1 cellular context compared by ENCODE assay signal in genomic region chrX:1011632-1012283, GRCh38.
TF ChIP-seq lines count a peak whose summit lies in the region.

No MANE protein-coding gene starts in this region.

TF ChIP-seq in GM23338, 12 proteins besides CTCF, POLR2A, EP300 and RAD21 (continued from another document):
- TF ChIP-seq REST (IDR thresholded peaks at IDR 0.05; ENCODE audit: unreplicated experiment) (no peak), ZNF331 (CRISPR knock-in tag; IDR thresholded peaks at IDR 0.05; ENCODE audit: low read depth) (no peak)
